ENCODE assay signal across 21 cellular contexts in genomic region chr12:104960464-104960863, GRCh38.
"Had no signal": no experiment of that assay in that cellular context is flagged by ENCODE, and none has a peak within 500 bp of the region (broad histone marks: within the 10 kb centered on the region; RNA-seq: fewer than 3 reads in every experiment).

No MANE protein-coding gene starts in this region.

- H3K36me3 ChIP-seq: esophagus muscularis mucosa, gastrocnemius medialis, heart right ventricle, ovary, suprapubic skin, tibial nerve, upper lobe of right lung, vagina had no signal

- DNase-seq: effector memory CD8-positive, alpha-beta T cell; gastrocnemius medialis; heart right ventricle; hypothalamus; islet precursor cell; mammary epithelial cell; naive thymus-derived CD8-positive, alpha-beta T cell; ovary; right cardiac atrium; stimulated activated CD4-positive, alpha-beta T cell treated with anti-CD3 and anti-CD28 coated beads, Interleukin-4, amount 100 ng/mL, for 1 hour; stimulated activated CD8-positive, alpha-beta memory T cell treated with anti-CD3 and anti-CD28 coated beads, Interleukin-4, amount 100 ng/mL, for 48 hours; stimulated activated naive CD8-positive, alpha-beta T cell treated with anti-CD3 and anti-CD28 coated beads, Interleukin-15, Interleukin-2, amounts not matched to agents 100 U/mL and 50 U/mL, for 24 hours; upper lobe of right lung had no signal

- H3K9me3 Mint-ChIP-seq: effector memory CD8-positive, alpha-beta T cell; naive thymus-derived CD8-positive, alpha-beta T cell; stimulated activated effector memory CD8-positive, alpha-beta T cell treated with anti-CD3 and anti-CD28 coated beads, Interleukin-12 subunit alpha, Interleukin-12 subunit beta, amount 100 ng/mL, for 72 hours had no signal

- ATAC-seq: effector memory CD8-positive, alpha-beta T cell; gastrocnemius medialis; heart right ventricle; left lobe of liver; naive thymus-derived CD8-positive, alpha-beta T cell; right cardiac atrium; stimulated activated effector memory CD8-positive, alpha-beta T cell treated with anti-CD3 and anti-CD28 coated beads, Interleukin-12 subunit alpha, Interleukin-12 subunit beta, amount 100 ng/mL, for 72 hours; stimulated activated naive CD8-positive, alpha-beta T cell treated with anti-CD3 and anti-CD28 coated beads, Interleukin-15, Interleukin-2, amounts not matched to agents 100 U/mL and 50 U/mL, for 24 hours; upper lobe of right lung had no signal

- H3K4me3 Mint-ChIP-seq: effector memory CD8-positive, alpha-beta T cell; stimulated activated effector memory CD8-positive, alpha-beta T cell treated with anti-CD3 and anti-CD28 coated beads, Interleukin-12 subunit alpha, Interleukin-12 subunit beta, amount 100 ng/mL, for 72 hours had no signal

- H3K27me3 ChIP-seq: esophagus muscularis mucosa, ovary, suprapubic skin, tibial nerve, upper lobe of right lung, vagina had no signal

- H3K9me3 ChIP-seq: esophagus muscularis mucosa, gastrocnemius medialis, heart right ventricle, ovary, suprapubic skin, tibial nerve, upper lobe of right lung, vagina had no signal

- H3K4me3 ChIP-seq: gastrocnemius medialis, heart right ventricle, ovary, suprapubic skin, tibial nerve, upper lobe of right lung, vagina had no signal

- H3K27ac Mint-ChIP-seq: progenitor cell of endocrine pancreas; stimulated activated effector memory CD8-positive, alpha-beta T cell treated with anti-CD3 and anti-CD28 coated beads, Interleukin-12 subunit alpha, Interleukin-12 subunit beta, amount 100 ng/mL, for 72 hours had no signal

- H3K27ac ChIP-seq: epithelial cell of prostate, gastrocnemius medialis, suprapubic skin, tibial nerve, upper lobe of right lung had no signal
